ENCODE assay signal across 8 cellular contexts in the genomic region with DNA sequence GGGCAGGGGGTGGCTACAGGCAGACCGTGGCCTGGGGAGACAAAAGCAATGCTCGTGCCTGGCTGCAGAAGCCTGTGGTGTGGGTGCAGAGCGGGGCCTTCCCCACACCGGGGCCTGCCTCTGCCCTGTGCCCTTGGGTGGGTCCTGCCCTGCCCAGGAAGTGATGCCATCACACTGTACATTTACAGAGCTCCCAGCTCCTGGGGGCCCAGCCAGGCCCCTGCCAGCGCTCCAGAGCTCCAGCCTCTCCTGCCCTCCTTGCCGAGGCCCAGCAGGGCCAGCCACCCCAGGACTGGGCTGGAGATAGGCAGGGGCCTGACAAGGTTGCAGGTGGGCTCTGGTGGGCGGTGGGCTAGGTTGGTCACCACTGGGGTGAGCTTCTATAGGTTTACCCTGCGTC. TPM values are rescaled to one million over a fixed set of nuclear protein-coding genes. Genes with fewer than 3 reads are reported as not detected.
DNase-seq lines count a peak whose midpoint lies in the region; ATAC-seq and TF ChIP-seq lines count a peak whose summit lies in the region.
"Had no signal": no experiment of that assay in that cellular context is flagged by ENCODE, and none has a peak within 500 bp of the region (broad histone marks: within the 10 kb centered on the region; RNA-seq: fewer than 3 reads in every experiment).

No MANE protein-coding gene starts in this region.

- TF ChIP-seq CTCF in GM23338 (conservative IDR thresholded peaks at IDR 0.05; ENCODE audit: low read depth in 2 of 2): no peak
- no peak for TF ChIP-seq CTCF in hepatocyte (IDR thresholded peaks at IDR 0.05; ENCODE audit: poor library complexity)

- H3K9me3 Mint-ChIP-seq in GM23338: peaks cover 27% of the 10 kb centered on the region

- H3K79me2 ChIP-seq in GM23338 (replicated peaks; ENCODE audit: insufficient read depth): no peaks in the 10 kb centered on the region
- no peaks in the 10 kb centered on the region for H3K79me2 ChIP-seq in hepatocyte

- DNase-seq in GM23338 (ENCODE audit: low spot score) (no peak), hepatocyte (ENCODE audit: low spot score) (no peak), cortex of kidney (lab: John Stamatoyannopoulos, UW) (no peak), NCI-H2196 (lab: John Stamatoyannopoulos, UW; ENCODE audit: unreplicated experiment) (no peak), posterior vena cava (ENCODE audit: low spot score) (no peak)
- DNase-seq in activated CD4-positive, CD25-positive, alpha-beta regulatory T cell treated with anti-CD3 and anti-CD28 coated beads, Interleukin-2, amount 50 U/mL, for 72 hours: peak; percentile 43

- H3K27ac Mint-ChIP-seq in GM23338: no peak overlapping the region

- peak overlapping the region; percentile 73; the same call in 1 of the 2 replicates for H3K4me2 ChIP-seq in GM23338
- H3K4me2 ChIP-seq in hepatocyte: peak overlapping the region; percentile 84

- H3K4me3 Mint-ChIP-seq in GM23338: peak overlapping the region; percentile 66; the same call in 1 of the 3 replicates

- peaks cover 17% of the 10 kb centered on the region for H3K36me3 Mint-ChIP-seq in GM23338 (ENCODE audit: low read depth)

- peaks cover 2% of the 10 kb centered on the region; the same call in 2 of the 3 replicates for H3K4me1 Mint-ChIP-seq in GM23338

- intact Hi-C loops in posterior vena cava (cut with DNase I): no loop called here

- H3K27me3 Mint-ChIP-seq in GM23338 (ENCODE audit: insufficient read depth, low read depth, poor library complexity): peaks cover 9% of the 10 kb centered on the region

- no peaks in the 10 kb centered on the region for H3F3A ChIP-seq in GM23338 (replicated peaks; ENCODE audit: low read depth)

- H3K4me1 ChIP-seq in GM23338 (ENCODE audit: insufficient read depth) (no peaks in the 10 kb centered on the region; the same call in 1 of the 2 replicates), hepatocyte (ENCODE audit: insufficient read depth) (peaks cover 10% of the 10 kb centered on the region), stomach smooth muscle (ENCODE audit: control insufficient read depth, insufficient read depth, low read length) (peaks cover 19% of the 10 kb centered on the region)

- H3K9me2 ChIP-seq in GM23338 (ENCODE audit: insufficient read depth) (no peaks in the 10 kb centered on the region), hepatocyte (replicated peaks; ENCODE audit: insufficient read depth) (no peaks in the 10 kb centered on the region)

- 65% methylated on average over 8 of the region's 8 CpGs for WGBS in hepatocyte (ENCODE audit: low lambda C conversion rate, missing lambda C conversion rate)

- H3K9me3 ChIP-seq in hepatocyte (ENCODE audit: low read depth): no peaks in the 10 kb centered on the region
- H3K9me3 ChIP-seq in stomach smooth muscle (ENCODE audit: control insufficient read depth in 2 of 2, low read length in 2 of 2): no peaks in the 10 kb centered on the region

- H3K4me3 ChIP-seq in GM23338 (peak overlapping the region; percentile 46; the same call in 1 of the 2 replicates), hepatocyte (no peak overlapping the region), stomach smooth muscle (ENCODE audit: low read length in 2 of 2) (peak overlapping the region; percentile 59 to 80)

- H3K9ac ChIP-seq in stomach smooth muscle (ENCODE audit: low read length in 2 of 2): no peak overlapping the region

- H3K27ac ChIP-seq in GM23338 (ENCODE audit: low read depth) (no peak overlapping the region), hepatocyte (peak overlapping the region; percentile 63), stomach smooth muscle (ENCODE audit: low read length) (peak overlapping the region; percentile 58)

- peak; percentile 24 for ATAC-seq in GM23338

- no peaks in the 10 kb centered on the region for H3K36me3 ChIP-seq in GM23338 (ENCODE audit: insufficient read depth)
- H3K36me3 ChIP-seq in hepatocyte (replicated peaks; ENCODE audit: insufficient read depth, low read depth): no peaks in the 10 kb centered on the region
- no peaks in the 10 kb centered on the region for H3K36me3 ChIP-seq in stomach smooth muscle (ENCODE audit: control insufficient read depth in 2 of 2, insufficient read depth in 2 of 2, low read length in 2 of 2)

- no peaks in the 10 kb centered on the region for H3K27me3 ChIP-seq in GM23338 (ENCODE audit: insufficient read depth)
- H3K27me3 ChIP-seq in hepatocyte: no peaks in the 10 kb centered on the region
- H3K27me3 ChIP-seq in stomach smooth muscle (ENCODE audit: control insufficient read depth in 1 of 2, insufficient read depth in 2 of 2, low read length in 2 of 2): no peaks in the 10 kb centered on the region

- no peak overlapping the region for H2AFZ ChIP-seq in GM23338
- H2AFZ ChIP-seq in hepatocyte: peak overlapping the region; percentile 56

- H4K20me1 ChIP-seq in GM23338 (replicated peaks; ENCODE audit: insufficient read depth): no peaks in the 10 kb centered on the region
- no peaks in the 10 kb centered on the region for H4K20me1 ChIP-seq in hepatocyte (ENCODE audit: insufficient read depth, poor library complexity, severe bottlenecking)

TF ChIP-seq in GM23338, 12 proteins besides CTCF, POLR2A, EP300 and RAD21:
- TF ChIP-seq ZNF331 (CRISPR knock-in tag; IDR thresholded peaks at IDR 0.05; ENCODE audit: low read depth) (no peak), STAT1 (IDR thresholded peaks at IDR 0.05; ENCODE audit: unreplicated experiment) (no peak), POLR2AphosphoS5 (IDR thresholded peaks at IDR 0.05; ENCODE audit: low read depth) (no peak), JUNB (IDR thresholded peaks at IDR 0.05; ENCODE audit: unreplicated experiment) (no peak), EZH2 (IDR thresholded peaks at IDR 0.05; ENCODE audit: low read depth, unreplicated experiment) (no peak)
- TF ChIP-seq, protein P1, sequence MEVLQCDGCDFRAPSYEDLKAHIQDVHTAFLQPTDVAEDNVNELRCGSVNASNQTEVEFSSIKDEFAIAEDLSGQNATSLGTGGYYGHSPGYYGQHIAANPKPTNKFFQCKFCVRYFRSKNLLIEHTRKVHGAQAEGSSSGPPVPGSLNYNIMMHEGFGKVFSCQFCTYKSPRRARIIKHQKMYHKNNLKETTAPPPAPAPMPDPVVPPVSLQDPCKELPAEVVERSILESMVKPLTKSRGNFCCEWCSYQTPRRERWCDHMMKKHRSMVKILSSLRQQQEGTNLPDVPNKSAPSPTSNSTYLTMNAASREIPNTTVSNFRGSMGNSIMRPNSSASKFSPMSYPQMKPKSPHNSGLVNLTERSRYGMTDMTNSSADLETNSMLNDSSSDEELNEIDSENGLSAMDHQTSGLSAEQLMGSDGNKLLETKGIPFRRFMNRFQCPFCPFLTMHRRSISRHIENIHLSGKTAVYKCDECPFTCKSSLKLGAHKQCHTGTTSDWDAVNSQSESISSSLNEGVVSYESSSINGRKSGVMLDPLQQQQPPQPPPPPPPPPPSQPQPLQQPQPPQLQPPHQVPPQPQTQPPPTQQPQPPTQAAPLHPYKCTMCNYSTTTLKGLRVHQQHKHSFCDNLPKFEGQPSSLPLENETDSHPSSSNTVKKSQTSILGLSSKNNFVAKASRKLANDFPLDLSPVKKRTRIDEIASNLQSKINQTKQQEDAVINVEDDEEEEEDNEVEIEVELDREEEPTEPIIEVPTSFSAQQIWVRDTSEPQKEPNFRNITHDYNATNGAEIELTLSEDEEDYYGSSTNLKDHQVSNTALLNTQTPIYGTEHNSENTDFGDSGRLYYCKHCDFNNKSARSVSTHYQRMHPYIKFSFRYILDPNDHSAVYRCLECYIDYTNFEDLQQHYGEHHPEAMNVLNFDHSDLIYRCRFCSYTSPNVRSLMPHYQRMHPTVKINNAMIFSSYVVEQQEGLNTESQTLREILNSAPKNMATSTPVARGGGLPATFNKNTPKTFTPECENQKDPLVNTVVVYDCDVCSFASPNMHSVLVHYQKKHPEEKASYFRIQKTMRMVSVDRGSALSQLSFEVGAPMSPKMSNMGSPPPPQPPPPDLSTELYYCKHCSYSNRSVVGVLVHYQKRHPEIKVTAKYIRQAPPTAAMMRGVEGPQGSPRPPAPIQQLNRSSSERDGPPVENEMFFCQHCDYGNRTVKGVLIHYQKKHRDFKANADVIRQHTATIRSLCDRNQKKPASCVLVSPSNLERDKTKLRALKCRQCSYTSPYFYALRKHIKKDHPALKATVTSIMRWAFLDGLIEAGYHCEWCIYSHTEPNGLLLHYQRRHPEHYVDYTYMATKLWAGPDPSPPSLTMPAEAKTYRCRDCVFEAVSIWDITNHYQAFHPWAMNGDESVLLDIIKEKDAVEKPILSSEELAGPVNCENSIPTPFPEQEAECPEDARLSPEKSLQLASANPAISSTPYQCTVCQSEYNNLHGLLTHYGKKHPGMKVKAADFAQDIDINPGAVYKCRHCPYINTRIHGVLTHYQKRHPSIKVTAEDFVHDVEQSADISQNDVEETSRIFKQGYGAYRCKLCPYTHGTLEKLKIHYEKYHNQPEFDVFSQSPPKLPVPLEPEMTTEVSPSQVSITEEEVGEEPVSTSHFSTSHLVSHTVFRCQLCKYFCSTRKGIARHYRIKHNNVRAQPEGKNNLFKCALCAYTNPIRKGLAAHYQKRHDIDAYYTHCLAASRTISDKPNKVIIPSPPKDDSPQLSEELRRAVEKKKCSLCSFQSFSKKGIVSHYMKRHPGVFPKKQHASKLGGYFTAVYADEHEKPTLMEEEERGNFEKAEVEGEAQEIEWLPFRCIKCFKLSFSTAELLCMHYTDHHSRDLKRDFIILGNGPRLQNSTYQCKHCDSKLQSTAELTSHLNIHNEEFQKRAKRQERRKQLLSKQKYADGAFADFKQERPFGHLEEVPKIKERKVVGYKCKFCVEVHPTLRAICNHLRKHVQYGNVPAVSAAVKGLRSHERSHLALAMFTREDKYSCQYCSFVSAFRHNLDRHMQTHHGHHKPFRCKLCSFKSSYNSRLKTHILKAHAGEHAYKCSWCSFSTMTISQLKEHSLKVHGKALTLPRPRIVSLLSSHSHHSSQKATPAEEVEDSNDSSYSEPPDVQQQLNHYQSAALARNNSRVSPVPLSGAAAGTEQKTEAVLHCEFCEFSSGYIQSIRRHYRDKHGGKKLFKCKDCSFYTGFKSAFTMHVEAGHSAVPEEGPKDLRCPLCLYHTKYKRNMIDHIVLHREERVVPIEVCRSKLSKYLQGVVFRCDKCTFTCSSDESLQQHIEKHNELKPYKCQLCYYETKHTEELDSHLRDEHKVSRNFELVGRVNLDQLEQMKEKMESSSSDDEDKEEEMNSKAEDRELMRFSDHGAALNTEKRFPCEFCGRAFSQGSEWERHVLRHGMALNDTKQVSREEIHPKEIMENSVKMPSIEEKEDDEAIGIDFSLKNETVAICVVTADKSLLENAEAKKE (CRISPR knock-in tag; IDR thresholded peaks at IDR 0.05): no peak

RNA-seq across cellular contexts. Expression of gene MUC5B, which starts 40.2 kb away (rescaled TPM):
- total RNA-seq in GM23338 (2014; rRNA removed; shearing (Covaris generic)): 0.90 TPM in 1 of 2 replicates, not detected in the other
- polyA plus RNA-seq in GM23338 (2016; fragmentation: Nextera tagmentation; extraction: Ambion mirVana): 0.05 and 0.18 TPM in 2 replicates
- total RNA-seq in hepatocyte: 0.07 and 0.08 TPM in 2 replicates
- 0.06 and 0.15 TPM in 2 replicates for polyA plus RNA-seq in hepatocyte
- total RNA-seq in posterior vena cava: under 1 TPM in 1 of 2 donors, not detected in 1; 0.69 TPM
- total RNA-seq: M059J had no signal

RNA-seq across cellular contexts. Expression of gene TOLLIP, which starts 46.4 kb away (rescaled TPM):
- 11.7 and 18.0 TPM in 2 replicates for total RNA-seq in GM23338 (2014; rRNA removed; shearing (Covaris generic))
- polyA plus RNA-seq in GM23338 (2016; fragmentation: Nextera tagmentation; extraction: Ambion mirVana) (9.7 and 13.5 TPM in 2 replicates), hepatocyte (80.9 and 84.0 TPM in 2 replicates)
- total RNA-seq in hepatocyte (33.3 and 40.9 TPM in 2 replicates), posterior vena cava (10 to 100 TPM; 44.1 to 46.4 TPM)
